ENCODE assay signal across 15 cellular contexts in genomic region chr16:57988929-57989328, GRCh38. TPM values are rescaled to one million over a fixed set of nuclear protein-coding genes. Genes with fewer than 3 reads are reported as not detected.
DNase-seq lines count a peak whose midpoint lies in the region; ATAC-seq, FAIRE-seq and TF ChIP-seq lines count a peak whose summit lies in the region.
"Had no signal": no experiment of that assay in that cellular context is flagged by ENCODE, and none has a peak within 500 bp of the region (broad histone marks: within the 10 kb centered on the region; RNA-seq: fewer than 3 reads in every experiment).

No MANE protein-coding gene starts in this region.

- H3K23ac ChIP-seq in H1 (ENCODE audit: insufficient read length), result no peak overlapping the region

- ATAC-seq in GM19463 (IDR thresholded peaks at IDR 0.05; ENCODE audit: unreplicated experiment), result no peak

- intact Hi-C loops in tibial artery (cut with DNase I; ENCODE audit: low total_unique reads), result no loop called here
- intact Hi-C loops in colonic mucosa (cut with DNase I), result no loop called here

- no peak for TF ChIP-seq POLR2A in H1 (IDR thresholded peaks at IDR 0.05; ENCODE audit: control extremely low read depth in 1 of 2, low read depth in 2 of 2, low read length in 2 of 2)

- peak overlapping the region; percentile 29 for H3K27ac Mint-ChIP-seq in nephron progenitor cell
- H3K27ac Mint-ChIP-seq: mesothelial cell of epicardium had no signal

- H3K27me3 ChIP-seq in H1 (replicated peaks in 1 of 4; ENCODE audit: control insufficient read depth in 3 of 4, extremely low read depth in 1 of 4, insufficient read depth in 3 of 4, low read length in 3 of 4), result peaks cover 2 to 27% (median 18%) of the 10 kb centered on the region in 4 experiments
- H3K27me3 ChIP-seq in tibial artery, result peaks cover 0 to 22% of the 10 kb centered on the region in 2 donors
- H3K27me3 ChIP-seq in colonic mucosa, result peaks cover 6% of the 10 kb centered on the region

- no peak overlapping the region for H3K4me2 ChIP-seq in H1 (ENCODE audit: insufficient read depth in 1 of 2, low read depth in 2 of 2, low read length in 2 of 2)

- H2BK120ac ChIP-seq in H1 (replicated peaks; ENCODE audit: low read depth, low read length), result no peak overlapping the region

- H4K8ac ChIP-seq in H1 (ENCODE audit: extremely low read depth, insufficient read depth, low read length), result no peak overlapping the region

- no peak overlapping the region for H3K27ac ChIP-seq in H1 (ENCODE audit: low read depth, low read length)
- no peak overlapping the region for H3K27ac ChIP-seq in tibial artery
- no peak overlapping the region for H3K27ac ChIP-seq in colonic mucosa

- no peak overlapping the region for H2AK5ac ChIP-seq in H1 (ENCODE audit: low read depth, low read length)

- H2BK12ac ChIP-seq in H1 (ENCODE audit: low read depth, low read length), result no peak overlapping the region

- H4K5ac ChIP-seq in H1 (ENCODE audit: insufficient read length, low read depth, low read length), result no peak overlapping the region

- no peaks in the 10 kb centered on the region for H3K36me3 Mint-ChIP-seq in nephron progenitor cell (ENCODE audit: low read depth)
- H3K36me3 Mint-ChIP-seq: mesothelial cell of epicardium had no signal

- no peak overlapping the region for H2BK15ac ChIP-seq in H1 (ENCODE audit: low read length)

- peak; percentile 57 for DNase-seq in G401 (ENCODE audit: low spot score)
- DNase-seq in NCI-H446 (lab: John Stamatoyannopoulos, UW), result peak; percentile 29 to 64
- no peak for DNase-seq in H1 (ENCODE audit: low read depth in 1 of 2, low spot score in 2 of 2)
- DNase-seq in nephron progenitor cell, result no peak
- DNase-seq in tibial artery, result no peak
- DNase-seq in colonic mucosa, result no peak
- DNase-seq: activated CD8-positive, alpha-beta memory T cell treated with anti-CD3 and anti-CD28 coated beads, Interleukin-2, amount 50 U/mL, for 4 hours; effector memory CD4-positive, alpha-beta T cell; IMR-90; NCI-H1694 had no signal

- CTCF ChIA-PET in H1 (lab: Charles Lee; ENCODE audit: partially characterized antibody), result interaction anchor here (1.5 to 26.3 kb wide), 3 partner anchors 16 to 87 kb away, joined by 4 to 305 read pairs (median 6); no protein-coding TSS in a partner anchor

- no peaks in the 10 kb centered on the region for H3K79me2 ChIP-seq in H1 (ENCODE audit: control insufficient read depth in 1 of 2, insufficient read depth in 2 of 2, low read length in 2 of 2)

- no peak overlapping the region for H3K18ac ChIP-seq in H1 (ENCODE audit: extremely low read depth, low read length)

- H3K4ac ChIP-seq in H1 (replicated peaks; ENCODE audit: insufficient read length, low read depth, low read length), result no peak overlapping the region

- H3K14ac ChIP-seq in H1 (ENCODE audit: insufficient read length), result no peak overlapping the region

- H2AFZ ChIP-seq in H1 (ENCODE audit: low read length), result no peak overlapping the region

- peak overlapping the region; percentile 23 for H4K91ac ChIP-seq in H1 (replicated peaks; ENCODE audit: insufficient read length, low read length)

- no peaks in the 10 kb centered on the region for H3K9me3 Mint-ChIP-seq in nephron progenitor cell
- H3K9me3 Mint-ChIP-seq: mesothelial cell of epicardium had no signal

- H3K4me1 Mint-ChIP-seq in nephron progenitor cell, result peaks cover 9% of the 10 kb centered on the region

- TF ChIP-seq CTCF in H1 (IDR thresholded peaks at IDR 0.05; ENCODE audit: control extremely low read depth in 1 of 3, insufficient read depth in 1 of 3, low read depth in 1 of 3, low read length in 3 of 3) (no peak), nephron progenitor cell (IDR thresholded peaks at IDR 0.05) (no peak), tibial artery (IDR thresholded peaks at IDR 0.05) (no peak), colonic mucosa (IDR thresholded peaks at IDR 0.05) (no peak)

- H3K23me2 ChIP-seq in H1 (ENCODE audit: low read depth, low read length), result peaks cover 12% of the 10 kb centered on the region; the same call in 1 of the 2 replicates

- H3K9ac ChIP-seq in H1 (replicated peaks in 1 of 4; ENCODE audit: extremely low read depth in 1 of 4, low read depth in 3 of 4, low read length in 3 of 4) (no peak overlapping the region), colonic mucosa (ENCODE audit: low read depth in 2 of 2, low read length in 2 of 2) (no peak overlapping the region)

- no peak for TF ChIP-seq EP300 in H1 (IDR thresholded peaks at IDR 0.05; ENCODE audit: borderline replicate concordance in 1 of 2, low read depth in 2 of 2, low read length in 2 of 2)

- no peak overlapping the region for H2BK5ac ChIP-seq in H1 (ENCODE audit: low read depth, low read length)

- H3K9me3 ChIP-seq in H1 (ENCODE audit: insufficient read depth in 2 of 2, low read depth in 1 of 2, low read length in 1 of 2) (no peaks in the 10 kb centered on the region), tibial artery (no peaks in the 10 kb centered on the region), colonic mucosa (no peaks in the 10 kb centered on the region)
- H3K9me3 ChIP-seq: Caco-2 had no signal

- H3K4me1 ChIP-seq in H1 (replicated peaks in 1 of 4; ENCODE audit: control insufficient read depth in 3 of 4, insufficient read depth in 4 of 4, low read length in 3 of 4) (peaks cover 0 to 16% (median 6%) of the 10 kb centered on the region in 4 experiments; a peak in 4 of 7 replicates), tibial artery (peaks cover 0 to 23% (median 14%) of the 10 kb centered on the region in 4 donors), colonic mucosa (peaks cover 6% of the 10 kb centered on the region)

- in situ Hi-C loops in G401 (cut with HindIII; ENCODE audit: low sequenced_read_pairs), result loop anchor here (5.0 kb wide), 1 partner anchor 107 kb away; no protein-coding TSS in a partner anchor

- H3K36me3 ChIP-seq in H1 (ENCODE audit: control insufficient read depth in 2 of 4, insufficient read depth in 4 of 4, low read length in 3 of 4) (no peaks in the 10 kb centered on the region), tibial artery (peaks cover 5 to 9% (median 6%) of the 10 kb centered on the region in 3 donors), colonic mucosa (no peaks in the 10 kb centered on the region)

- no peak overlapping the region for H3K4me3 Mint-ChIP-seq in nephron progenitor cell
- H3K4me3 Mint-ChIP-seq: mesothelial cell of epicardium had no signal

- peaks cover 45% of the 10 kb centered on the region for H3K27me3 Mint-ChIP-seq in nephron progenitor cell (ENCODE audit: low read depth, poor library complexity)

- H2BK20ac ChIP-seq in H1 (ENCODE audit: low read length), result no peak overlapping the region

- H3K79me1 ChIP-seq in H1 (ENCODE audit: low read depth, low read length), result no peaks in the 10 kb centered on the region

- H3K4me3 ChIP-seq in H1 (ENCODE audit: extremely low read depth in 1 of 4, insufficient read depth in 2 of 4, low read depth in 3 of 4, low read length in 4 of 4) (no peak overlapping the region), tibial artery (no peak overlapping the region), colonic mucosa (no peak overlapping the region)

- FAIRE-seq in H1 (lab: Jason Lieb, UNC), result no peak
- FAIRE-seq: RCC 7860, TTC549 had no signal

- TF ChIP-seq RAD21 in H1 (IDR thresholded peaks at IDR 0.05 in 1 of 2, conservative IDR thresholded peaks at IDR 0.05 in 1 of 2; ENCODE audit: low read depth in 2 of 2, low read length in 2 of 2), result no peak

- peaks cover 0 to 1% of the 10 kb centered on the region in 2 experiments for H4K20me1 ChIP-seq in H1 (replicated peaks in 1 of 2; ENCODE audit: control insufficient read depth in 1 of 2, insufficient read depth in 2 of 2, low read length in 2 of 2)

- 83% methylated on average over 1 of the region's 1 CpG; no CpG with 5 or more reads in 1 of the 2 experiments for WGBS in H1 (ENCODE audit: extremely low coverage in 1 of 2, insufficient coverage in 1 of 2, insufficient read length in 1 of 2, insufficient replicate concordance in 2 of 2, low coverage in 1 of 2, low lambda C conversion rate in 2 of 2, missing lambda C conversion rate in 1 of 2), 2 experiments

- H3K56ac ChIP-seq in H1 (replicated peaks; ENCODE audit: insufficient read length, low read depth, low read length), result no peak overlapping the region

- POLR2A ChIA-PET in H1 (lab: Charles Lee; ENCODE audit: partially characterized antibody), result interaction anchor here (1.9 to 2.6 kb wide), 2 partner anchors 8 to 11 kb away, joined by 6 to 7 read pairs; partner anchors contain the start of gene ZNF319

RNA-seq across cellular contexts. Expression of gene ZNF319, which starts 11.5 kb away (rescaled TPM):
- total RNA-seq in G401 (2014; rRNA removed; shearing (Covaris generic)), result 2.0 and 3.8 TPM in 2 replicates
- total RNA-seq in H1 (2021; fragmentation: NEBNext Ultra II Directional; extraction: Animal tissue kit (Norgen Biotek cat#: 25700)), result 5.0 and 5.5 TPM in 2 replicates
- polyA plus RNA-seq in H1 (2011; rRNA removed), result 3.3 and 5.5 TPM in 2 replicates
- 3.2 TPM for polyA plus RNA-seq in H1 (2011; cell fraction: cytosol; rRNA removed)
- 6.8 TPM for polyA plus RNA-seq in H1 (2011; cell fraction: nucleus; rRNA removed)
- 2.8 to 3.7 TPM (median 3.5 TPM) in 4 replicates for polyA plus RNA-seq in H1 (2012, experiment 1 of 2)
- polyA plus RNA-seq in H1 (2012, experiment 2 of 2), result 3.1 TPM
- polyA plus RNA-seq in H1 (2013, experiment 1 of 2), result 4.2 TPM
- polyA plus RNA-seq in H1 (2013, experiment 2 of 2), result 4.9 TPM
- polyA minus RNA-seq in H1 (2011; rRNA and poly(A)+ RNA removed), result 5.2 and 6.1 TPM in 2 replicates
- polyA minus RNA-seq in H1 (2011; cell fraction: cytosol; rRNA and poly(A)+ RNA removed), result 5.2 TPM
- 6.0 TPM for polyA minus RNA-seq in H1 (2011; cell fraction: nucleus; rRNA and poly(A)+ RNA removed)
- 1 to 10 TPM; 3.5 to 5.3 TPM for total RNA-seq in colonic mucosa

RNA-seq across cellular contexts. Expression of gene USB1, which starts 12.3 kb away (rescaled TPM):
- 11.3 and 27.1 TPM in 2 replicates for total RNA-seq in G401 (2014; rRNA removed; shearing (Covaris generic))
- 65.4 and 72.9 TPM in 2 replicates for total RNA-seq in H1 (2021; fragmentation: NEBNext Ultra II Directional; extraction: Animal tissue kit (Norgen Biotek cat#: 25700))
- polyA plus RNA-seq in H1 (2011; rRNA removed), result 75.9 and 81.0 TPM in 2 replicates
- 70.6 TPM for polyA plus RNA-seq in H1 (2011; cell fraction: cytosol; rRNA removed)
- polyA plus RNA-seq in H1 (2011; cell fraction: nucleus; rRNA removed), result 50.0 TPM
- 66.1 to 74.2 TPM (median 69.6 TPM) in 4 replicates for polyA plus RNA-seq in H1 (2012, experiment 1 of 2)
- polyA plus RNA-seq in H1 (2012, experiment 2 of 2), result 55.9 TPM
- polyA plus RNA-seq in H1 (2013, experiment 1 of 2), result 47.0 TPM
- 48.2 TPM for polyA plus RNA-seq in H1 (2013, experiment 2 of 2)
- polyA minus RNA-seq in H1 (2011; rRNA and poly(A)+ RNA removed), result 59.7 and 77.6 TPM in 2 replicates
- 85.1 TPM for polyA minus RNA-seq in H1 (2011; cell fraction: cytosol; rRNA and poly(A)+ RNA removed)
- polyA minus RNA-seq in H1 (2011; cell fraction: nucleus; rRNA and poly(A)+ RNA removed), result 41.5 TPM
- total RNA-seq in colonic mucosa, result 10 to 100 TPM; 34.2 to 49.8 TPM

RNA-seq across cellular contexts. Expression of gene CNGB1, which starts 18.0 kb away (rescaled TPM):
- not detected in 2 replicates for total RNA-seq in G401 (2014; rRNA removed; shearing (Covaris generic))
- not detected in 2 replicates for total RNA-seq in H1 (2021; fragmentation: NEBNext Ultra II Directional; extraction: Animal tissue kit (Norgen Biotek cat#: 25700))
- polyA plus RNA-seq in H1 (2011; rRNA removed), result not detected in 2 replicates
- polyA plus RNA-seq in H1 (2011; cell fraction: cytosol; rRNA removed), result 0.09 TPM
- polyA plus RNA-seq in H1 (2011; cell fraction: nucleus; rRNA removed), result 0.03 TPM
- polyA plus RNA-seq in H1 (2012, experiment 1 of 2), result not detected in 4 replicates
- polyA plus RNA-seq in H1 (2012, experiment 2 of 2), result not detected
- under 0.01 TPM for polyA plus RNA-seq in H1 (2013, experiment 1 of 2)
- 0.02 TPM for polyA plus RNA-seq in H1 (2013, experiment 2 of 2)
- not detected in 2 replicates for polyA minus RNA-seq in H1 (2011; rRNA and poly(A)+ RNA removed)
- not detected for polyA minus RNA-seq in H1 (2011; cell fraction: cytosol; rRNA and poly(A)+ RNA removed)
- not detected for polyA minus RNA-seq in H1 (2011; cell fraction: nucleus; rRNA and poly(A)+ RNA removed)
- total RNA-seq in colonic mucosa, result under 1 TPM; 0.05 to 0.69 TPM
- total RNA-seq: Caco-2, IMR-90 had no signal
- polyA plus RNA-seq: IMR-90 had no signal

RNA-seq across cellular contexts. Expression of gene MMP15, which starts 36.6 kb away (rescaled TPM):
- 3.1 and 3.9 TPM in 2 replicates for total RNA-seq in G401 (2014; rRNA removed; shearing (Covaris generic))
- total RNA-seq in H1 (2021; fragmentation: NEBNext Ultra II Directional; extraction: Animal tissue kit (Norgen Biotek cat#: 25700)), result 42.2 and 44.0 TPM in 2 replicates
- 38.5 and 64.8 TPM in 2 replicates for polyA plus RNA-seq in H1 (2011; rRNA removed)
- 34.8 TPM for polyA plus RNA-seq in H1 (2011; cell fraction: cytosol; rRNA removed)
- polyA plus RNA-seq in H1 (2011; cell fraction: nucleus; rRNA removed), result 47.7 TPM
- 21.6 to 36.4 TPM (median 33.6 TPM) in 4 replicates for polyA plus RNA-seq in H1 (2012, experiment 1 of 2)
- polyA plus RNA-seq in H1 (2012, experiment 2 of 2), result 33.8 TPM
- 50.5 TPM for polyA plus RNA-seq in H1 (2013, experiment 1 of 2)
- 46.8 TPM for polyA plus RNA-seq in H1 (2013, experiment 2 of 2)
- polyA minus RNA-seq in H1 (2011; rRNA and poly(A)+ RNA removed), result 17.8 and 18.2 TPM in 2 replicates
- polyA minus RNA-seq in H1 (2011; cell fraction: cytosol; rRNA and poly(A)+ RNA removed), result 39.2 TPM
- 20.9 TPM for polyA minus RNA-seq in H1 (2011; cell fraction: nucleus; rRNA and poly(A)+ RNA removed)
- total RNA-seq in colonic mucosa, result 100 to 1,000 TPM in 1 of 2 donors, 10 to 100 TPM in 1; 79.2 to 126 TPM

Comparison
In these comparisons a context has a peak if more than half of its experiments do, and no peak if none do; other contexts are left out.
1. DNase-seq: peak in G401 (single experiment) and NCI-H446 (2 of 2); none in H1 (0 of 2), nephron progenitor cell (single experiment), tibial artery (0 of 2) and colonic mucosa (single experiment).